In the genomic region with DNA sequence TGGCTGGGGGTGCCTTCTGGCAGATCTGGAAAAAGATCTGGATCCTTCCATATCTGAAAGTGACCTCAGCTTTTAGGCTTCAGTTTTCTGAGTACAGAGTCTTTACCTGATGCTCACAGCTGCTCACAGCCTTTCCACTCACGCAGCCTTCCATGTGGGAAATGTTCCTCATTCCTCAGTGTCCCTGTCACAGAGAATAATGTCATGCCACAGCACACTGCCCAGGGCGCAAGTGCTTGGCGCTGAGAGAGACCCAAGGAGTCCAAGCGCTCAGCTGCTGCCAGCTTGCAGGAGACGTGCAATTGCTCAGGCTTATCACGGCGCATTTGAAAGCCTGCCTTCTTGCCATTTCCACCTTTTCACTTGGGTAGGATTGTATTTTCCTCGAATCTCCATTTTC, we compare ENCODE assay signal across 23 cellular contexts.
"Had no signal": no experiment of that assay in that cellular context is flagged by ENCODE, and none has a peak within 500 bp of the region (broad histone marks: within the 10 kb centered on the region; RNA-seq: fewer than 3 reads in every experiment).

No MANE protein-coding gene starts in this region.

- H3K79me2 ChIP-seq: hepatocyte had no signal

- H3K27me3 ChIP-seq: colonic mucosa, foreskin keratinocyte, gastroesophageal sphincter, hepatocyte, left lung had no signal

- H3K27ac Mint-ChIP-seq: dendritic cell treated with granulocyte-macrophage colony-stimulating factor and Interleukin-4, amounts not matched to agents 40 ng/mL and 50 ng/mL, for 4 days; immature natural killer cell; mesothelial cell of epicardium had no signal

- H3K4me1 ChIP-seq: colonic mucosa, esophagus muscularis mucosa, foreskin keratinocyte, gastroesophageal sphincter, heart left ventricle, left lung, lower lobe of right lung had no signal

- H3K4me2 ChIP-seq: hepatocyte had no signal

- H3K9me3 ChIP-seq: colonic mucosa had no signal

- H2AFZ ChIP-seq: hepatocyte had no signal

- H3K27ac ChIP-seq: colonic mucosa, esophagus muscularis mucosa, foreskin keratinocyte, gastroesophageal sphincter, heart left ventricle, hepatocyte, left lung, lower lobe of right lung had no signal

- H3K4me3 Mint-ChIP-seq: central memory CD8-positive, alpha-beta T cell; dendritic cell treated with granulocyte-macrophage colony-stimulating factor and Interleukin-4, amounts not matched to agents 40 ng/mL and 50 ng/mL, for 4 days; effector memory CD8-positive, alpha-beta T cell; immature natural killer cell; mesothelial cell of epicardium had no signal

- FAIRE-seq: endothelial cell of umbilical vein, frontal cortex, keratinocyte had no signal

- DNase-seq: cerebellar nuclear complex; colonic mucosa; cortex of kidney; effector CD8-positive, alpha-beta T cell; effector memory CD8-positive, alpha-beta T cell; foreskin keratinocyte; heart left ventricle; hypothalamus; immature natural killer cell; left cardiac atrium; left lung; left ventricle myocardium superior; lower lobe of right lung; mesenchymal stem cell had no signal

- H3K4me3 ChIP-seq: colonic mucosa, esophagus muscularis mucosa, gastroesophageal sphincter, heart left ventricle, hepatocyte, left lung, lower lobe of right lung had no signal

- H3K36me3 Mint-ChIP-seq: immature natural killer cell, mesothelial cell of epicardium had no signal

- H3K4me1 Mint-ChIP-seq: central memory CD8-positive, alpha-beta T cell; immature natural killer cell; mesothelial cell of epicardium had no signal

- H3K36me3 ChIP-seq: colonic mucosa, esophagus muscularis mucosa, gastroesophageal sphincter, heart left ventricle, left lung, lower lobe of right lung had no signal

- H3K27me3 Mint-ChIP-seq: central memory CD8-positive, alpha-beta T cell; dendritic cell treated with granulocyte-macrophage colony-stimulating factor and Interleukin-4, amounts not matched to agents 40 ng/mL and 50 ng/mL, for 4 days had no signal

- ATAC-seq: effector memory CD8-positive, alpha-beta T cell; foreskin keratinocyte; gastroesophageal sphincter; heart left ventricle; left cardiac atrium; left lung; left ventricle myocardium superior; lower lobe of right lung had no signal
